Comparison of ENCODE assay signal across 8 cellular contexts in genomic region chr1:27858072-27858948, GRCh38. TPM values are rescaled to one million over a fixed set of nuclear protein-coding genes. Genes with fewer than 3 reads are reported as not detected.
A peak's percentile ranks its signal among the peaks of the same experiment; 100 is the strongest.
DNase-seq lines count a peak whose midpoint lies in the region; ATAC-seq and TF ChIP-seq lines count a peak whose summit lies in the region.

No MANE protein-coding gene starts in this region.

- H3F3A ChIP-seq in MM.1S (ENCODE audit: insufficient read depth, low read length), result no peaks in the 10 kb centered on the region

- no peaks in the 10 kb centered on the region for H4K20me1 ChIP-seq in MM.1S (ENCODE audit: insufficient read depth, low read length)

- 10 to 50% methylated on average over 4 of the region's 10 CpGs for WGBS in gastroesophageal sphincter (ENCODE audit: low coverage in 1 of 2), 2 donors
- WGBS in thyroid gland, 2 donors, result 29 to 44% methylated on average over 8 to 10 of the region's 10 CpGs

- no peaks in the 10 kb centered on the region for H3K9me3 ChIP-seq in MM.1S (replicated peaks; ENCODE audit: insufficient read depth, low read length)
- no peaks in the 10 kb centered on the region for H3K9me3 ChIP-seq in SJSA1 (replicated peaks)
- H3K9me3 ChIP-seq in gastroesophageal sphincter, result no peaks in the 10 kb centered on the region
- no peaks in the 10 kb centered on the region for H3K9me3 ChIP-seq in thyroid gland

- TF ChIP-seq CTCF in MM.1S (IDR thresholded peaks at IDR 0.05; ENCODE audit: low read length) (peak; percentile 94), gastroesophageal sphincter (IDR thresholded peaks at IDR 0.05) (peak in 3 of 4 experiments; percentile 73 to 90 (median 89)), osteocyte (IDR thresholded peaks at IDR 0.05) (peak; percentile 96), thyroid gland (IDR thresholded peaks at IDR 0.05) (peak; percentile 95 to 98 (median 98))

- H3K27ac Mint-ChIP-seq in osteocyte (ENCODE audit: unreplicated experiment), result no peak overlapping the region

- H3K79me2 ChIP-seq in MM.1S (ENCODE audit: low read length), result no peaks in the 10 kb centered on the region

- no peaks in the 10 kb centered on the region for H3K9me3 Mint-ChIP-seq in osteocyte (ENCODE audit: unreplicated experiment)

- 0 out of 2 replicates have a peak overlapping the region, but pooled peaks have one; percentile 33 for H2AFZ ChIP-seq in MM.1S (ENCODE audit: low read length)

- H3K36me3 ChIP-seq in MM.1S (replicated peaks; ENCODE audit: insufficient read depth, low read length) (no peaks in the 10 kb centered on the region), SJSA1 (no peaks in the 10 kb centered on the region), gastroesophageal sphincter (no peaks in the 10 kb centered on the region), thyroid gland (no peaks in the 10 kb centered on the region)

- no peak overlapping the region for H3K4me3 Mint-ChIP-seq in osteocyte (ENCODE audit: unreplicated experiment)

- intact Hi-C loops in thyroid gland (cut with DNase I), result loop anchor here (5.0 kb wide), 1 partner anchor 124 kb away; no protein-coding TSS in a partner anchor

- no peak overlapping the region for H3K27ac ChIP-seq in MM.1S (ENCODE audit: low read length)
- H3K27ac ChIP-seq in SJSA1, result no peak overlapping the region
- H3K27ac ChIP-seq in gastroesophageal sphincter, result peak overlapping the region in 1 of 4 donors; percentile 39
- peak overlapping the region in 1 of 3 donors; percentile 38 for H3K27ac ChIP-seq in thyroid gland

- H3K4me3 ChIP-seq in MM.1S (ENCODE audit: low read length) (no peak overlapping the region), SJSA1 (no peak overlapping the region), gastroesophageal sphincter (peak overlapping the region in 1 of 2 donors; percentile 8), thyroid gland (replicated peaks in 1 of 3) (no peak overlapping the region)

- DNase-seq in Ammon's horn (ENCODE audit: low spot score) (peak; percentile 88), MM.1S (peak; percentile 70), SJSA1 (ENCODE audit: low read depth in 1 of 2, low spot score in 2 of 2) (peak; percentile 80), activated gamma-delta T cell treated with Interleukin-2 at 50 U/mL for 16 hours (peak; percentile 85), osteocyte (ENCODE audit: extremely low spot score, unreplicated experiment) (peak; percentile 94), thyroid gland (peak; percentile 96 to 97)

- no peak overlapping the region for H3K9ac ChIP-seq in MM.1S (ENCODE audit: low read length)

- H3K9me2 ChIP-seq in MM.1S (replicated peaks; ENCODE audit: insufficient read depth, low read length), result no peaks in the 10 kb centered on the region

- peak; percentile 73 for ATAC-seq in GM19455 (IDR thresholded peaks at IDR 0.05; ENCODE audit: unreplicated experiment)
- ATAC-seq in gastroesophageal sphincter, result peak; percentile 81

- TF ChIP-seq POLR2A in gastroesophageal sphincter (IDR thresholded peaks at IDR 0.05) (no peak), thyroid gland (IDR thresholded peaks at IDR 0.05) (no peak)

- TF ChIP-seq EP300 in gastroesophageal sphincter (IDR thresholded peaks at IDR 0.05), result no peak

- no peaks in the 10 kb centered on the region for H3K4me1 ChIP-seq in MM.1S (ENCODE audit: low read length)
- H3K4me1 ChIP-seq in SJSA1 (replicated peaks), result peaks cover 12% of the 10 kb centered on the region
- peaks cover 0 to 10% (median 0%) of the 10 kb centered on the region in 3 donors for H3K4me1 ChIP-seq in gastroesophageal sphincter
- H3K4me1 ChIP-seq in thyroid gland, result peaks cover 13 to 20% of the 10 kb centered on the region in 2 donors

- H3K27me3 ChIP-seq in MM.1S (replicated peaks; ENCODE audit: insufficient read depth, low read length), result no peaks in the 10 kb centered on the region
- H3K27me3 ChIP-seq in SJSA1 (replicated peaks), result no peaks in the 10 kb centered on the region
- H3K27me3 ChIP-seq in gastroesophageal sphincter, result no peaks in the 10 kb centered on the region
- no peaks in the 10 kb centered on the region for H3K27me3 ChIP-seq in thyroid gland

- peaks cover 7% of the 10 kb centered on the region for H3K4me1 Mint-ChIP-seq in osteocyte (ENCODE audit: unreplicated experiment)

- no peaks in the 10 kb centered on the region for H3K36me3 Mint-ChIP-seq in osteocyte (ENCODE audit: unreplicated experiment)

- no peaks in the 10 kb centered on the region for H3K27me3 Mint-ChIP-seq in osteocyte (ENCODE audit: unreplicated experiment)

- H3K4me2 ChIP-seq in MM.1S (ENCODE audit: low read depth, low read length), result no peak overlapping the region

RNA-seq across cellular contexts. Expression of gene THEMIS2, which starts 14.0 kb away (rescaled TPM):
- total RNA-seq in SJSA1 (2014; rRNA removed; shearing (Covaris generic)), result 0.09 and 1.7 TPM in 2 replicates
- total RNA-seq in gastroesophageal sphincter (10 to 100 TPM in 3 of 4 donors, 1 to 10 TPM in 1; 5.6 to 23.8 (median 17.7) TPM), osteocyte (3.7 and 4.0 TPM in 2 replicates), thyroid gland (10 to 100 TPM; 20.1 to 36.0 (median 25.0) TPM)

RNA-seq across cellular contexts. Expression of gene PPP1R8, which starts 27.7 kb away (rescaled TPM):
- total RNA-seq in SJSA1 (2014; rRNA removed; shearing (Covaris generic)), result 33.5 and 60.0 TPM in 2 replicates
- 10 to 100 TPM; 38.6 to 55.1 (median 41.0) TPM for total RNA-seq in gastroesophageal sphincter
- 49.5 and 49.6 TPM in 2 replicates for total RNA-seq in osteocyte
- 10 to 100 TPM; 29.2 to 34.8 (median 33.1) TPM for total RNA-seq in thyroid gland

RNA-seq across cellular contexts. Expression of gene RPA2, which starts 56.1 kb away (rescaled TPM):
- 61.3 and 63.6 TPM in 2 replicates for total RNA-seq in SJSA1 (2014; rRNA removed; shearing (Covaris generic))
- 10 to 100 TPM; 21.3 to 26.5 (median 22.0) TPM for total RNA-seq in gastroesophageal sphincter
- total RNA-seq in osteocyte, result 20.4 and 21.3 TPM in 2 replicates
- 10 to 100 TPM; 42.4 to 70.5 (median 60.4) TPM for total RNA-seq in thyroid gland
